11 cellular contexts compared by ENCODE assay signal in genomic region chr1:77831976-77832695, GRCh38. TPM values are rescaled to one million over a fixed set of nuclear protein-coding genes. Genes with fewer than 3 reads are reported as not detected.
A peak's percentile ranks its signal among the peaks of the same experiment; 100 is the strongest.
DNase-seq lines count a peak whose midpoint lies in the region; ATAC-seq and TF ChIP-seq lines count a peak whose summit lies in the region.
"Had no signal": no experiment of that assay in that cellular context is flagged by ENCODE, and none has a peak within 500 bp of the region (broad histone marks: within the 10 kb centered on the region; RNA-seq: fewer than 3 reads in every experiment).

No MANE protein-coding gene starts in this region.

- no TSS peak for BruUV-seq in Calu3 (replicated peaks; lab: Mats Ljungman, UMichigan)

- no peak overlapping the region for H3K9ac ChIP-seq in Karpas-422 (ENCODE audit: low read length)

- no peak for TF ChIP-seq CTCF in hepatocyte (IDR thresholded peaks at IDR 0.05; ENCODE audit: poor library complexity)
- TF ChIP-seq CTCF in Calu3 (IDR thresholded peaks at IDR 0.05; ENCODE audit: unreplicated experiment): no peak

- H3K27ac ChIP-seq in Karpas-422 (ENCODE audit: low read length) (peak overlapping the region; percentile 3; the same call in 1 of the 2 replicates), hepatocyte (peak overlapping the region; percentile 61)

- H3K4me1 ChIP-seq in Karpas-422 (ENCODE audit: low read length) (peaks cover 36% of the 10 kb centered on the region), hepatocyte (ENCODE audit: insufficient read depth) (peaks cover 18% of the 10 kb centered on the region)

- H3K4me3 Mint-ChIP-seq in Calu3 (ENCODE audit: low read depth, unreplicated experiment): no peak overlapping the region
- H3K4me3 Mint-ChIP-seq: naive thymus-derived CD4-positive, alpha-beta T cell had no signal

- H3K9me3 Mint-ChIP-seq in Calu3 (ENCODE audit: low read depth, unreplicated experiment): no peaks in the 10 kb centered on the region
- H3K9me3 Mint-ChIP-seq: naive thymus-derived CD4-positive, alpha-beta T cell had no signal

- H4K20me1 ChIP-seq in Karpas-422 (ENCODE audit: insufficient read depth, low read depth, low read length) (no peaks in the 10 kb centered on the region), hepatocyte (ENCODE audit: insufficient read depth, poor library complexity, severe bottlenecking) (no peaks in the 10 kb centered on the region)

- H2AFZ ChIP-seq in Karpas-422 (ENCODE audit: low read length): no peak overlapping the region
- H2AFZ ChIP-seq in hepatocyte: no peak overlapping the region

- H3K4me3 ChIP-seq in Karpas-422 (ENCODE audit: low read length) (no peak overlapping the region), hepatocyte (no peak overlapping the region)

- H3K9me2 ChIP-seq in Karpas-422 (replicated peaks; ENCODE audit: insufficient read depth, low read length) (no peaks in the 10 kb centered on the region), hepatocyte (replicated peaks; ENCODE audit: insufficient read depth) (no peaks in the 10 kb centered on the region)

- no peak overlapping the region for H3K27ac Mint-ChIP-seq in Calu3 (ENCODE audit: unreplicated experiment)

- intact Hi-C loops in Calu3 (cut with micrococcal nuclease; ENCODE audit: unreplicated experiment): no loop called here

- H3K4me1 Mint-ChIP-seq in Calu3 (ENCODE audit: low read depth, unreplicated experiment): no peaks in the 10 kb centered on the region

- H3K27me3 Mint-ChIP-seq in Calu3 (ENCODE audit: unreplicated experiment): no peaks in the 10 kb centered on the region
- H3K27me3 Mint-ChIP-seq: naive thymus-derived CD4-positive, alpha-beta T cell had no signal

- CTCF ChIA-PET in Calu3 (lab: Charles Lee): no interaction called here

- no peaks in the 10 kb centered on the region for H3K27me3 ChIP-seq in Karpas-422 (ENCODE audit: low read length)
- H3K27me3 ChIP-seq in hepatocyte: no peaks in the 10 kb centered on the region

- WGBS in hepatocyte (ENCODE audit: low lambda C conversion rate, missing lambda C conversion rate): 33% methylated on average over 2 of the region's 2 CpGs

- no peak overlapping the region for H3K4me2 ChIP-seq in Karpas-422 (ENCODE audit: low read depth, low read length, poor library complexity, severe bottlenecking)
- peak overlapping the region; percentile 26 for H3K4me2 ChIP-seq in hepatocyte

- H3K36me3 Mint-ChIP-seq in Calu3 (ENCODE audit: insufficient read depth, unreplicated experiment): peaks cover 6% of the 10 kb centered on the region

- H3K36me3 ChIP-seq in Karpas-422 (ENCODE audit: insufficient read depth, low read length): no peaks in the 10 kb centered on the region
- no peaks in the 10 kb centered on the region for H3K36me3 ChIP-seq in hepatocyte (replicated peaks; ENCODE audit: insufficient read depth, low read depth)

- ATAC-seq in GM18870 (IDR thresholded peaks at IDR 0.05; ENCODE audit: unreplicated experiment): no peak
- no peak for ATAC-seq in HG03469 (IDR thresholded peaks at IDR 0.05; ENCODE audit: unreplicated experiment)
- ATAC-seq: naive thymus-derived CD4-positive, alpha-beta T cell had no signal

- in situ Hi-C loops in T47D (cut with HindIII; ENCODE audit: low pct_unique_long_range_greater_than_20kb, low sequenced_read_pairs): no loop called here

- no peaks in the 10 kb centered on the region for H3K9me3 ChIP-seq in Karpas-422 (ENCODE audit: low read length)
- H3K9me3 ChIP-seq in hepatocyte (ENCODE audit: low read depth): no peaks in the 10 kb centered on the region

- H3K79me2 ChIP-seq in Karpas-422 (ENCODE audit: low read length) (0 out of 2 replicates have a peak, but pooled peaks cover 4% of the 10 kb centered on the region), hepatocyte (no peaks in the 10 kb centered on the region)

- DNase-seq in Karpas-422 (no peak), T47D (ENCODE audit: low read depth in 1 of 2, low spot score in 1 of 2) (peak; percentile 16 to 85), hepatocyte (ENCODE audit: low spot score) (peak; percentile 13), stromal cell of bone marrow (ENCODE audit: low read depth) (peak; percentile 51), iPS-NIHi7 (ENCODE audit: extremely low spot score) (no peak), Calu3 (no peak)
- DNase-seq: activated T-cell treated with anti-CD3 and anti-CD28 coated beads for 4 hours; naive thymus-derived CD4-positive, alpha-beta T cell; NCI-H1048 had no signal

RNA-seq across cellular contexts. Expression of gene MIGA1, which starts 52.7 kb away (rescaled TPM):
- total RNA-seq in Karpas-422 (2014; rRNA removed; shearing (Covaris generic); ENCODE audit: low replicate concordance): 3.3 and 7.5 TPM in 2 replicates
- total RNA-seq in hepatocyte (17.9 and 18.1 TPM in 2 replicates), Calu3 (2022) (18.8 and 19.1 TPM in 2 replicates)
- polyA plus RNA-seq in hepatocyte: 8.8 and 8.9 TPM in 2 replicates

RNA-seq across cellular contexts. Expression of gene NEXN, which starts 56.3 kb away (rescaled TPM):
- 0.41 TPM in 1 of 2 replicates, not detected in the other for total RNA-seq in Karpas-422 (2014; rRNA removed; shearing (Covaris generic); ENCODE audit: low replicate concordance)
- 5.1 and 5.3 TPM in 2 replicates for total RNA-seq in hepatocyte
- 11.5 and 12.2 TPM in 2 replicates for polyA plus RNA-seq in hepatocyte
- total RNA-seq in Calu3 (2022): 1.9 and 2.0 TPM in 2 replicates

Comparison
In these comparisons a context has a peak if more than half of its experiments do, and no peak if none do; other contexts are left out.
1. DNase-seq: peak in T47D (2 of 2), hepatocyte (single experiment) and stromal cell of bone marrow (single experiment); none in Karpas-422 (single experiment), iPS-NIHi7 (single experiment) and Calu3 (single experiment).